ENCODE assay signal across 8 cellular contexts in genomic region chr21:46458315-46459023, GRCh38. TPM values are rescaled to one million over a fixed set of nuclear protein-coding genes. Genes with fewer than 3 reads are reported as not detected.
DNase-seq lines count a peak whose midpoint lies in the region; ATAC-seq and TF ChIP-seq lines count a peak whose summit lies in the region.

Gene DIP2A, plus strand, starts transcription at chr21:46458891. Its CDS starts 241 bp downstream, at chr21:46459132.

- peaks cover 42% of the 10 kb centered on the region for H3K4me1 Mint-ChIP-seq in activated naive CD4-positive, alpha-beta T cell treated with anti-CD3 and anti-CD28 coated beads, Interleukin-2, amount 10 ng/mL, durations not matched to agents 7 days and 5 days

- TF ChIP-seq EP300 in gastroesophageal sphincter (IDR thresholded peaks at IDR 0.05), result no peak

- no peaks in the 10 kb centered on the region for H3K9me3 Mint-ChIP-seq in activated naive CD4-positive, alpha-beta T cell treated with anti-CD3 and anti-CD28 coated beads, Interleukin-2, amount 10 ng/mL, durations not matched to agents 7 days and 5 days

- H3K4me3 ChIP-seq in GM08714 (ENCODE audit: low read length), result peak within 1 kb of the TSS; percentile 75
- H3K4me3 ChIP-seq in SK-N-MC, result peak within 1 kb of the TSS; percentile 92
- H3K4me3 ChIP-seq in gastroesophageal sphincter, result peak within 1 kb of the TSS; percentile 79 to 100
- H3K4me3 ChIP-seq in neutrophil (ENCODE audit: low read depth in 1 of 2, low read length in 1 of 2), result peak within 1 kb of the TSS; percentile 92 to 97

- H3K27ac Mint-ChIP-seq in activated naive CD4-positive, alpha-beta T cell treated with anti-CD3 and anti-CD28 coated beads, Interleukin-2, amount 10 ng/mL, durations not matched to agents 7 days and 5 days, result peak within 1 kb of the TSS; percentile 95

- no CpG with 5 or more reads among the region's 91 CpGs for WGBS in gastroesophageal sphincter (ENCODE audit: low coverage in 1 of 2), 2 donors

- TF ChIP-seq CTCF in gastroesophageal sphincter (IDR thresholded peaks at IDR 0.05) (peak in 1 of 4 experiments; percentile 8), neutrophil (IDR thresholded peaks at IDR 0.05) (peak; percentile 39), subcutaneous adipose tissue (IDR thresholded peaks at IDR 0.05; ENCODE audit: low read depth) (no peak)

- peak; percentile 79 to 85 for TF ChIP-seq POLR2A in gastroesophageal sphincter (IDR thresholded peaks at IDR 0.05)

- H3K27ac ChIP-seq in SK-N-MC (peak within 1 kb of the TSS; percentile 75; the same call in 1 of the 2 replicates), gastroesophageal sphincter (peak within 1 kb of the TSS; percentile 87 to 96 (median 95)), neutrophil (peak within 1 kb of the TSS; percentile 84)

- CTCF ChIA-PET in activated naive CD4-positive, alpha-beta T cell treated with anti-CD3 and anti-CD28 coated beads, Interleukin-2, amount 10 ng/mL, durations not matched to agents 7 days and 5 days (lab: Charles Lee), result interaction anchor here (1.2 to 1.5 kb wide), 2 partner anchors 181 to 315 kb away, joined by 4 to 6 read pairs; no protein-coding TSS in a partner anchor

- H3K27me3 Mint-ChIP-seq in activated naive CD4-positive, alpha-beta T cell treated with anti-CD3 and anti-CD28 coated beads, Interleukin-2, amount 10 ng/mL, durations not matched to agents 7 days and 5 days, result no peaks in the 10 kb centered on the region

- ATAC-seq in HG02588 (IDR thresholded peaks at IDR 0.05; ENCODE audit: unreplicated experiment) (peak; percentile 94), gastroesophageal sphincter (peak; percentile 99)

- H3K36me3 ChIP-seq in SK-N-MC (ENCODE audit: insufficient read depth, low read length) (0 out of 2 replicates have a peak, but pooled peaks cover 3% of the 10 kb centered on the region), gastroesophageal sphincter (no peaks in the 10 kb centered on the region), neutrophil (peaks cover 9% of the 10 kb centered on the region)

- H3K27me3 ChIP-seq in gastroesophageal sphincter, result no peaks in the 10 kb centered on the region
- no peaks in the 10 kb centered on the region for H3K27me3 ChIP-seq in neutrophil

- H3K9me3 ChIP-seq in SK-N-MC (ENCODE audit: low read depth, low read length) (no peaks in the 10 kb centered on the region), gastroesophageal sphincter (no peaks in the 10 kb centered on the region), neutrophil (no peaks in the 10 kb centered on the region)

- peaks cover 29% of the 10 kb centered on the region for H3K36me3 Mint-ChIP-seq in activated naive CD4-positive, alpha-beta T cell treated with anti-CD3 and anti-CD28 coated beads, Interleukin-2, amount 10 ng/mL, durations not matched to agents 7 days and 5 days

- peak within 1 kb of the TSS; percentile 97 for H3K9ac ChIP-seq in SK-N-MC (ENCODE audit: insufficient read length)

- peak within 1 kb of the TSS; percentile 92 for H3K4me3 Mint-ChIP-seq in activated naive CD4-positive, alpha-beta T cell treated with anti-CD3 and anti-CD28 coated beads, Interleukin-2, amount 10 ng/mL, durations not matched to agents 7 days and 5 days

- DNase-seq in NCI-H1048 (lab: John Stamatoyannopoulos, UW) (peak; percentile 95), SK-N-MC (ENCODE audit: low read depth, low spot score) (peak; percentile 64)
- DNase-seq in activated naive CD4-positive, alpha-beta T cell treated with anti-CD3 and anti-CD28 coated beads, Interleukin-2, amount 10 ng/mL, durations not matched to agents 7 days and 5 days, result peak; percentile 95

- peaks cover 0 to 76% (median 30%) of the 10 kb centered on the region in 3 donors for H3K4me1 ChIP-seq in gastroesophageal sphincter
- H3K4me1 ChIP-seq in neutrophil (ENCODE audit: control insufficient read depth in 1 of 2, insufficient read depth in 1 of 2, low read depth in 1 of 2, low read length in 1 of 2), result peaks cover 38 to 42% of the 10 kb centered on the region in 2 experiments

RNA-seq across cellular contexts. Expression of gene DIP2A, which starts in this region (rescaled TPM):
- 10 to 100 TPM; 19.9 to 40.8 (median 31.1) TPM for total RNA-seq in gastroesophageal sphincter
- total RNA-seq in subcutaneous adipose tissue, result 10 to 100 TPM; 29.2 to 54.8 (median 44.4) TPM

Comparison
In these comparisons a context has a peak if more than half of its experiments do, and no peak if none do; other contexts are left out.
1. Peak in every context shown above with its lines: DNase-seq, ATAC-seq, H3K4me3 ChIP-seq and H3K27ac ChIP-seq.